1 cellular context compared by ENCODE assay signal in the genomic region with DNA sequence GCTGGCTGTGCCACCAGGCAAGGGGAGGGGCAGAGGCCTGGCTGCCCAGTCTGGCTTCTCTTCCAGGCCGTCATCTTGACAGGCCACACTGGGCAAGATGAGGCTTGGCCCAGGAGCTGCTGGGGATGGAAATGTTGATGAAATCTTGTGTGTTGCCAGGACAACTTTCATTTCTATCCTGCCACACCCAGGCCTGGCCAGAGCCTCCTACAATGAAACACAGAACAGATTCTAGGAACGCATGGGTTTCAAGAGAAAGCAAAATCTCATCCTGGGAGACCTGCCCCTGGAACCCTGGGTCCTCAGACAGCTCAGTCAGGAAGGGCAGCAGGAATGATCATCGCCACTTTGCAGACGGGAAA.
TF ChIP-seq lines count a peak whose summit lies in the region.

No MANE protein-coding gene starts in this region.

TF ChIP-seq in HepG2, 621 proteins besides CTCF, POLR2A, EP300 and RAD21 (continued from another document):
- no peak for TF ChIP-seq BRF2 (CRISPR knock-in tag; IDR thresholded peaks at IDR 0.05)
- no peak for TF ChIP-seq REL (CRISPR knock-in tag; conservative IDR thresholded peaks at IDR 0.05)
- peak; percentile 78; the same call in 1 of the 2 replicates for TF ChIP-seq SMAD1 (CRISPR knock-in tag; IDR thresholded peaks at IDR 0.05; ENCODE audit: borderline replicate concordance, low read depth)
TF ChIP-seq in HepG2: peak in this region for 43.
